18 cellular contexts compared by ENCODE assay signal in genomic region chr5:80799573-80799972, GRCh38.
"Had no signal": no experiment of that assay in that cellular context is flagged by ENCODE, and none has a peak within 500 bp of the region (broad histone marks: within the 10 kb centered on the region; RNA-seq: fewer than 3 reads in every experiment).

No MANE protein-coding gene starts in this region.

- H3K27me3 Mint-ChIP-seq: naive thymus-derived CD4-positive, alpha-beta T cell had no signal

- H3K4me1 ChIP-seq: esophagus squamous epithelium, gastrocnemius medialis, left lung had no signal

- H3K27ac Mint-ChIP-seq: naive thymus-derived CD4-positive, alpha-beta T cell had no signal

- H3K27me3 ChIP-seq: dorsolateral prefrontal cortex, esophagus squamous epithelium, gastrocnemius medialis, heart right ventricle, left lung had no signal

- H3K4me3 Mint-ChIP-seq: naive thymus-derived CD4-positive, alpha-beta T cell had no signal

- H3K4me1 Mint-ChIP-seq: naive thymus-derived CD4-positive, alpha-beta T cell had no signal

- H3K9me3 ChIP-seq: esophagus squamous epithelium, gastrocnemius medialis, heart right ventricle, left lung, lower lobe of right lung had no signal

- H3K4me3 ChIP-seq: coronary artery, dorsolateral prefrontal cortex, esophagus squamous epithelium, gastrocnemius medialis, heart right ventricle, left lung, lower lobe of right lung had no signal

- ATAC-seq: gastrocnemius medialis; naive thymus-derived CD4-positive, alpha-beta T cell had no signal

- H3K27ac ChIP-seq: coronary artery, esophagus squamous epithelium, gastrocnemius medialis, heart right ventricle, left lung, lower lobe of right lung had no signal

- DNase-seq: dermis blood vessel endothelial cell; dorsolateral prefrontal cortex; effector CD4-positive, alpha-beta T cell; effector memory CD4-positive, alpha-beta T cell; esophagus squamous epithelium; foreskin fibroblast; foreskin melanocyte; gastrocnemius medialis; glutamatergic neuron; heart right ventricle; hippocampal formation; left cardiac atrium; left lung; lower lobe of right lung; mesenchymal stem cell; midbrain; naive thymus-derived CD4-positive, alpha-beta T cell had no signal
